1 cellular context compared by ENCODE assay signal in the genomic region with DNA sequence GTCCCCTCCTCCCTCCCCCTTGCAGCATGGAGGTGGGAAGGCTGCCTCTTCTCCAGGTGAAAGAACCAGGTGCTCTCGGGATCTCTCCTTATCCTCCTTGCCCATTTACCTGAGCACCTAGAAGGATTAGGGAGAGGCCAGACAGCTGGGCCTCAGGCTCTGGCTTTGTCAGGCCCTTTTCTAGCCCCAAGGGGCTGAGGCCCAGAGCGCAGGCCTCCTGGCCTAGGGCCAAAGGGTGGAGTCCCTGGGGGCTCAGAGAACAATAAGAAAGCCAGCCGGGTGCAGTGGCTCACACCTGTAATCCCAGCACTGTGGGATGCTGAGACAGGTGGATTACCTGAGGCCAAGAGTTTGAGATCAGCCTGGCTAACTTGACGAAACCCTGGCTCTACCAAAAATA.
TF ChIP-seq lines count a peak whose summit lies in the region.

No MANE protein-coding gene starts in this region.

TF ChIP-seq in H1, 55 proteins besides CTCF, POLR2A, EP300 and RAD21:
- no peak for TF ChIP-seq CHD1 (IDR thresholded peaks at IDR 0.05; ENCODE audit: low read depth, low read length)
- TF ChIP-seq HDAC6 (IDR thresholded peaks at IDR 0.05; ENCODE audit: low read depth, low read length) = no peak
- TF ChIP-seq, protein P1, sequence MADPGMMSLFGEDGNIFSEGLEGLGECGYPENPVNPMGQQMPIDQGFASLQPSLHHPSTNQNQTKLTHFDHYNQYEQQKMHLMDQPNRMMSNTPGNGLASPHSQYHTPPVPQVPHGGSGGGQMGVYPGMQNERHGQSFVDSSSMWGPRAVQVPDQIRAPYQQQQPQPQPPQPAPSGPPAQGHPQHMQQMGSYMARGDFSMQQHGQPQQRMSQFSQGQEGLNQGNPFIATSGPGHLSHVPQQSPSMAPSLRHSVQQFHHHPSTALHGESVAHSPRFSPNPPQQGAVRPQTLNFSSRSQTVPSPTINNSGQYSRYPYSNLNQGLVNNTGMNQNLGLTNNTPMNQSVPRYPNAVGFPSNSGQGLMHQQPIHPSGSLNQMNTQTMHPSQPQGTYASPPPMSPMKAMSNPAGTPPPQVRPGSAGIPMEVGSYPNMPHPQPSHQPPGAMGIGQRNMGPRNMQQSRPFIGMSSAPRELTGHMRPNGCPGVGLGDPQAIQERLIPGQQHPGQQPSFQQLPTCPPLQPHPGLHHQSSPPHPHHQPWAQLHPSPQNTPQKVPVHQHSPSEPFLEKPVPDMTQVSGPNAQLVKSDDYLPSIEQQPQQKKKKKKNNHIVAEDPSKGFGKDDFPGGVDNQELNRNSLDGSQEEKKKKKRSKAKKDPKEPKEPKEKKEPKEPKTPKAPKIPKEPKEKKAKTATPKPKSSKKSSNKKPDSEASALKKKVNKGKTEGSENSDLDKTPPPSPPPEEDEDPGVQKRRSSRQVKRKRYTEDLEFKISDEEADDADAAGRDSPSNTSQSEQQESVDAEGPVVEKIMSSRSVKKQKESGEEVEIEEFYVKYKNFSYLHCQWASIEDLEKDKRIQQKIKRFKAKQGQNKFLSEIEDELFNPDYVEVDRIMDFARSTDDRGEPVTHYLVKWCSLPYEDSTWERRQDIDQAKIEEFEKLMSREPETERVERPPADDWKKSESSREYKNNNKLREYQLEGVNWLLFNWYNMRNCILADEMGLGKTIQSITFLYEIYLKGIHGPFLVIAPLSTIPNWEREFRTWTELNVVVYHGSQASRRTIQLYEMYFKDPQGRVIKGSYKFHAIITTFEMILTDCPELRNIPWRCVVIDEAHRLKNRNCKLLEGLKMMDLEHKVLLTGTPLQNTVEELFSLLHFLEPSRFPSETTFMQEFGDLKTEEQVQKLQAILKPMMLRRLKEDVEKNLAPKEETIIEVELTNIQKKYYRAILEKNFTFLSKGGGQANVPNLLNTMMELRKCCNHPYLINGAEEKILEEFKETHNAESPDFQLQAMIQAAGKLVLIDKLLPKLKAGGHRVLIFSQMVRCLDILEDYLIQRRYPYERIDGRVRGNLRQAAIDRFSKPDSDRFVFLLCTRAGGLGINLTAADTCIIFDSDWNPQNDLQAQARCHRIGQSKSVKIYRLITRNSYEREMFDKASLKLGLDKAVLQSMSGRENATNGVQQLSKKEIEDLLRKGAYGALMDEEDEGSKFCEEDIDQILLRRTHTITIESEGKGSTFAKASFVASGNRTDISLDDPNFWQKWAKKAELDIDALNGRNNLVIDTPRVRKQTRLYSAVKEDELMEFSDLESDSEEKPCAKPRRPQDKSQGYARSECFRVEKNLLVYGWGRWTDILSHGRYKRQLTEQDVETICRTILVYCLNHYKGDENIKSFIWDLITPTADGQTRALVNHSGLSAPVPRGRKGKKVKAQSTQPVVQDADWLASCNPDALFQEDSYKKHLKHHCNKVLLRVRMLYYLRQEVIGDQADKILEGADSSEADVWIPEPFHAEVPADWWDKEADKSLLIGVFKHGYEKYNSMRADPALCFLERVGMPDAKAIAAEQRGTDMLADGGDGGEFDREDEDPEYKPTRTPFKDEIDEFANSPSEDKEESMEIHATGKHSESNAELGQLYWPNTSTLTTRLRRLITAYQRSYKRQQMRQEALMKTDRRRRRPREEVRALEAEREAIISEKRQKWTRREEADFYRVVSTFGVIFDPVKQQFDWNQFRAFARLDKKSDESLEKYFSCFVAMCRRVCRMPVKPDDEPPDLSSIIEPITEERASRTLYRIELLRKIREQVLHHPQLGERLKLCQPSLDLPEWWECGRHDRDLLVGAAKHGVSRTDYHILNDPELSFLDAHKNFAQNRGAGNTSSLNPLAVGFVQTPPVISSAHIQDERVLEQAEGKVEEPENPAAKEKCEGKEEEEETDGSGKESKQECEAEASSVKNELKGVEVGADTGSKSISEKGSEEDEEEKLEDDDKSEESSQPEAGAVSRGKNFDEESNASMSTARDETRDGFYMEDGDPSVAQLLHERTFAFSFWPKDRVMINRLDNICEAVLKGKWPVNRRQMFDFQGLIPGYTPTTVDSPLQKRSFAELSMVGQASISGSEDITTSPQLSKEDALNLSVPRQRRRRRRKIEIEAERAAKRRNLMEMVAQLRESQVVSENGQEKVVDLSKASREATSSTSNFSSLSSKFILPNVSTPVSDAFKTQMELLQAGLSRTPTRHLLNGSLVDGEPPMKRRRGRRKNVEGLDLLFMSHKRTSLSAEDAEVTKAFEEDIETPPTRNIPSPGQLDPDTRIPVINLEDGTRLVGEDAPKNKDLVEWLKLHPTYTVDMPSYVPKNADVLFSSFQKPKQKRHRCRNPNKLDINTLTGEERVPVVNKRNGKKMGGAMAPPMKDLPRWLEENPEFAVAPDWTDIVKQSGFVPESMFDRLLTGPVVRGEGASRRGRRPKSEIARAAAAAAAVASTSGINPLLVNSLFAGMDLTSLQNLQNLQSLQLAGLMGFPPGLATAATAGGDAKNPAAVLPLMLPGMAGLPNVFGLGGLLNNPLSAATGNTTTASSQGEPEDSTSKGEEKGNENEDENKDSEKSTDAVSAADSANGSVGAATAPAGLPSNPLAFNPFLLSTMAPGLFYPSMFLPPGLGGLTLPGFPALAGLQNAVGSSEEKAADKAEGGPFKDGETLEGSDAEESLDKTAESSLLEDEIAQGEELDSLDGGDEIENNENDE (IDR thresholded peaks at IDR 0.05; ENCODE audit: insufficient replicate concordance, low read length) = no peak
- TF ChIP-seq POU5F1 (IDR thresholded peaks at IDR 0.05; ENCODE audit: low read depth, low read length) = no peak
- no peak for TF ChIP-seq TBP (IDR thresholded peaks at IDR 0.05; ENCODE audit: low read depth, low read length)
- TF ChIP-seq RBBP5 (IDR thresholded peaks at IDR 0.05; ENCODE audit: borderline replicate concordance, low read depth, low read length) = no peak
- TF ChIP-seq BCL11A (IDR thresholded peaks at IDR 0.05; ENCODE audit: low read depth in 2 of 2, low read length in 2 of 2) = no peak
- TF ChIP-seq, protein P2, sequence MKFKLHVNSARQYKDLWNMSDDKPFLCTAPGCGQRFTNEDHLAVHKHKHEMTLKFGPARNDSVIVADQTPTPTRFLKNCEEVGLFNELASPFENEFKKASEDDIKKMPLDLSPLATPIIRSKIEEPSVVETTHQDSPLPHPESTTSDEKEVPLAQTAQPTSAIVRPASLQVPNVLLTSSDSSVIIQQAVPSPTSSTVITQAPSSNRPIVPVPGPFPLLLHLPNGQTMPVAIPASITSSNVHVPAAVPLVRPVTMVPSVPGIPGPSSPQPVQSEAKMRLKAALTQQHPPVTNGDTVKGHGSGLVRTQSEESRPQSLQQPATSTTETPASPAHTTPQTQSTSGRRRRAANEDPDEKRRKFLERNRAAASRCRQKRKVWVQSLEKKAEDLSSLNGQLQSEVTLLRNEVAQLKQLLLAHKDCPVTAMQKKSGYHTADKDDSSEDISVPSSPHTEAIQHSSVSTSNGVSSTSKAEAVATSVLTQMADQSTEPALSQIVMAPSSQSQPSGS (IDR thresholded peaks at IDR 0.05; ENCODE audit: low read length) = no peak
- no peak for TF ChIP-seq SIRT6 (IDR thresholded peaks at IDR 0.05; ENCODE audit: low read length)
- no peak for TF ChIP-seq KDM1A (IDR thresholded peaks at IDR 0.05; ENCODE audit: borderline replicate concordance, low read length)
- no peak for TF ChIP-seq SP1 (IDR thresholded peaks at IDR 0.05; ENCODE audit: low read depth, low read length)
- TF ChIP-seq TAF7 (optimal IDR thresholded peaks at IDR 0.05; ENCODE audit: borderline replicate concordance, low read depth, low read length) = no peak
- no peak for TF ChIP-seq CBX8 (IDR thresholded peaks at IDR 0.05; ENCODE audit: borderline replicate concordance, low read depth, low read length)
- TF ChIP-seq CTBP2 (IDR thresholded peaks at IDR 0.05; ENCODE audit: borderline replicate concordance, insufficient read depth, insufficient read length, low read length) = no peak
- TF ChIP-seq FOSL1 (IDR thresholded peaks at IDR 0.05; ENCODE audit: insufficient read depth, low read depth, low read length) = no peak
- no peak for TF ChIP-seq SAP30 (IDR thresholded peaks at IDR 0.05; ENCODE audit: insufficient read depth, insufficient replicate concordance, low read length)
- TF ChIP-seq BRCA1 (IDR thresholded peaks at IDR 0.05; ENCODE audit: low read depth, low read length) = no peak
- no peak for TF ChIP-seq MAFK (IDR thresholded peaks at IDR 0.05; ENCODE audit: low read depth, low read length)
- TF ChIP-seq POLR2AphosphoS5 (IDR thresholded peaks at IDR 0.05; ENCODE audit: low read depth, low read length) = no peak
- TF ChIP-seq BACH1 (IDR thresholded peaks at IDR 0.05; ENCODE audit: low read length) = no peak
